ENCODE assay signal across 1 cellular context in genomic region chr10:20457656-20458055, GRCh38.
TF ChIP-seq lines count a peak whose summit lies in the region.

No MANE protein-coding gene starts in this region.

TF ChIP-seq in SK-N-SH treated with all-trans-retinoic acid at 6 μM for 48 hours, 23 proteins besides CTCF, POLR2A, EP300 and RAD21 (continued from another document):
- TF ChIP-seq TSHZ2 (CRISPR knock-in tag; IDR thresholded peaks at IDR 0.05) (peak; percentile 51; the same call in 1 of the 2 replicates), ZFP3 (CRISPR knock-in tag; IDR thresholded peaks at IDR 0.05) (no peak), ZNF70 (CRISPR knock-in tag; IDR thresholded peaks at IDR 0.05) (no peak), ARNTL (CRISPR knock-in tag; IDR thresholded peaks at IDR 0.05; ENCODE audit: borderline replicate concordance, low read depth) (no peak), ESRRG (CRISPR knock-in tag; IDR thresholded peaks at IDR 0.05) (no peak), ZNF565 (CRISPR knock-in tag; conservative IDR thresholded peaks at IDR 0.05; ENCODE audit: low read depth) (no peak), TCF4 (CRISPR knock-in tag; IDR thresholded peaks at IDR 0.05; ENCODE audit: borderline replicate concordance) (peak; percentile 85; the same call in 1 of the 2 replicates), ISL1 (CRISPR knock-in tag; IDR thresholded peaks at IDR 0.05) (no peak), BACH2 (CRISPR knock-in tag; IDR thresholded peaks at IDR 0.05; ENCODE audit: borderline replicate concordance) (no peak)
